8 cellular contexts compared by ENCODE assay signal in genomic region chr6:5120011-5120410, GRCh38. TPM values are rescaled to one million over a fixed set of nuclear protein-coding genes. Genes with fewer than 3 reads are reported as not detected.
"Had no signal": no experiment of that assay in that cellular context is flagged by ENCODE, and none has a peak within 500 bp of the region (broad histone marks: within the 10 kb centered on the region; RNA-seq: fewer than 3 reads in every experiment).

No MANE protein-coding gene starts in this region.

- ATAC-seq: K562 had no signal

- DNase-seq: IMR-90, KBM-7, KG1 had no signal

- H3K4me2 ChIP-seq: KMS-11 had no signal

- FAIRE-seq: HTR-8/SVneo, K562 had no signal

- H3K9ac ChIP-seq: KMS-11 had no signal

- H3K27ac ChIP-seq: HL-60, KMS-11 had no signal

- H3K4me3 ChIP-seq: K562 had no signal

RNA-seq across cellular contexts. Expression of gene PPP1R3G, which starts 34.9 kb away (rescaled TPM):
- total RNA-seq: HT1080 had no signal
